ENCODE assay signal across 8 cellular contexts in genomic region chr2:146405402-146406309, GRCh38.
A peak's percentile ranks its signal among the peaks of the same experiment; 100 is the strongest.
DNase-seq lines count a peak whose midpoint lies in the region; FAIRE-seq and TF ChIP-seq lines count a peak whose summit lies in the region.
"Not testable (repeated sequence)": the region's sequence is repeated elsewhere in the genome, so short reads cannot be mapped to it uniquely, and the experiment has no call there.

No MANE protein-coding gene starts in this region.

- CTCF ChIA-PET in MCF 10A (lab: Yijun Ruan, JAX): not testable (repeated sequence)

- not testable (repeated sequence) for H3K27ac Mint-ChIP-seq in MCF 10A (ENCODE audit: low read depth, unreplicated experiment)

- not testable (repeated sequence) for H3K36me3 Mint-ChIP-seq in MCF 10A (ENCODE audit: insufficient read depth, unreplicated experiment)

- not testable (repeated sequence) for TF ChIP-seq CTCF in MCF 10A (IDR thresholded peaks at IDR 0.05; ENCODE audit: unreplicated experiment)

- DNase-seq in AG08396 (ENCODE audit: low spot score) (peak; percentile 6), HuH-7.5 (ENCODE audit: low spot score) (peak; percentile 12), NCI-H460 (ENCODE audit: extremely low read depth, low read depth) (peak; percentile 46), SW480 (ENCODE audit: low spot score) (peak; percentile 9), MCF 10A (ENCODE audit: unreplicated experiment) (peak; percentile 62), glomerular visceral epithelial cell (ENCODE audit: extremely low spot score) (peak; percentile 14), skeletal muscle cell (ENCODE audit: low read depth) (peak; percentile 13)
- not testable (repeated sequence) for DNase-seq in H54 (ENCODE audit: insufficient read length, low spot score)

- H3K27me3 Mint-ChIP-seq in MCF 10A (ENCODE audit: insufficient read depth, unreplicated experiment): not testable (repeated sequence)

- not testable (repeated sequence) for H3K4me3 Mint-ChIP-seq in MCF 10A (ENCODE audit: unreplicated experiment)

- BruUV-seq in MCF 10A (replicated peaks; lab: Mats Ljungman, UMichigan): not testable (repeated sequence)

- peak; percentile 75 for FAIRE-seq in H54 (lab: Jason Lieb, UNC)

- not testable (repeated sequence) for H3K4me3 ChIP-seq in skeletal muscle cell (ENCODE audit: low read depth, low read length)

- intact Hi-C loops in MCF 10A (cut with micrococcal nuclease): not testable (repeated sequence)

- not testable (repeated sequence) for TF ChIP-seq POLR2A in H54 (IDR thresholded peaks at IDR 0.05; ENCODE audit: low read depth, low read length)

- POLR2A ChIA-PET in MCF 10A (lab: Yijun Ruan, JAX): not testable (repeated sequence)

- H3K9me3 Mint-ChIP-seq in MCF 10A (ENCODE audit: unreplicated experiment): not testable (repeated sequence)

- H3K4me1 Mint-ChIP-seq in MCF 10A (ENCODE audit: insufficient read depth, unreplicated experiment): not testable (repeated sequence)
